Comparison of ENCODE assay signal across 16 cellular contexts in the genomic region with DNA sequence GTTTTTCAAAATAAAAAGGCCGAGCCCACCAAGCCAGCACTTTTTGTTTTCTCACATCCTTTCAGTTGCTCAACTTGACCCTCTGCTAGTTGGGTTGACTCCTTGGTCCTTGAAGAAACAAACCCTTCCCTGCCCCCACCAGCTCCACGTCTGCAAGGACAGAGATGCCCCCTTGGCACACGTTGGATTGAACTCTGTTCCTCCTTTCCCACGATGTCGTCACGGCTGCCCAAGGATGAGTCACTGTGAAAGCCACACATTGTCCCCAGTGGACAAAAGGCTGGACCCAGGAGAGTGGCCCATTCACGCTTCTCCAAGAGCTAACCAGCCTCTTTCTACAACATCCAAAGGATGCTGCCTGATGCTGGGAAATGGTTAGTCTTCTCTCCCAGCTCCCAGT. TPM values are rescaled to one million over a fixed set of nuclear protein-coding genes. Genes with fewer than 3 reads are reported as not detected.
DNase-seq lines count a peak whose midpoint lies in the region; ATAC-seq and TF ChIP-seq lines count a peak whose summit lies in the region.
"Had no signal": no experiment of that assay in that cellular context is flagged by ENCODE, and none has a peak within 500 bp of the region (broad histone marks: within the 10 kb centered on the region; RNA-seq: fewer than 3 reads in every experiment).

No MANE protein-coding gene starts in this region.

- H3K4me3 Mint-ChIP-seq in CD4-positive, alpha-beta T cell, result no peak overlapping the region
- H3K4me3 Mint-ChIP-seq: naive B cell had no signal

- DNase-seq in cardiac muscle cell (ENCODE audit: low read depth in 1 of 2, low spot score in 1 of 2) (peak in 1 of 2 donors; percentile 41), left ventricle myocardium inferior (no peak), adrenal gland (peak; percentile 66 to 87 (median 81)), islet precursor cell (peak; percentile 66), testis (peak; percentile 49)
- DNase-seq in NK-92 treated with Interleukin-12 subunit alpha and Interleukin-12 subunit beta, amount 100 ng/mL, for 24 hours (lab: John Stamatoyannopoulos, UW), result no peak
- no peak for DNase-seq in CD4-positive, alpha-beta T cell
- DNase-seq: activated CD8-positive, alpha-beta memory T cell treated with anti-CD3 and anti-CD28 coated beads, Interleukin-2, amount 50 U/mL, for 48 hours; heart right ventricle; naive B cell; NCI-H510A had no signal

- H3K4me1 ChIP-seq in cardiac muscle cell (ENCODE audit: low read depth), result peaks cover 42% of the 10 kb centered on the region
- H3K4me1 ChIP-seq in left ventricle myocardium inferior, result peaks cover 17% of the 10 kb centered on the region
- H3K4me1 ChIP-seq in adrenal gland (replicated peaks in 1 of 2), result peaks cover 10 to 25% of the 10 kb centered on the region in 2 donors
- H3K4me1 ChIP-seq in testis, result peaks cover 8% of the 10 kb centered on the region
- H3K4me1 ChIP-seq: upper lobe of left lung had no signal

- H3K9me3 ChIP-seq in cardiac muscle cell (ENCODE audit: low read depth) (no peaks in the 10 kb centered on the region), left ventricle myocardium inferior (replicated peaks) (no peaks in the 10 kb centered on the region), adrenal gland (replicated peaks in 1 of 3) (no peaks in the 10 kb centered on the region), testis (no peaks in the 10 kb centered on the region)
- H3K9me3 ChIP-seq in CD4-positive, alpha-beta T cell (ENCODE audit: control insufficient read depth, low read length), result no peaks in the 10 kb centered on the region
- H3K9me3 ChIP-seq: upper lobe of left lung had no signal

- peaks cover 12% of the 10 kb centered on the region for H3K27me3 Mint-ChIP-seq in CD4-positive, alpha-beta T cell

- TF ChIP-seq CTCF in cardiac muscle cell (IDR thresholded peaks at IDR 0.05; ENCODE audit: low read depth, low read length) (no peak), left ventricle myocardium inferior (IDR thresholded peaks at IDR 0.05; ENCODE audit: borderline replicate concordance) (no peak), adrenal gland (IDR thresholded peaks at IDR 0.05) (peak in 2 of 6 experiments; percentile 12), testis (IDR thresholded peaks at IDR 0.05) (no peak)
- TF ChIP-seq CTCF in CD4-positive, alpha-beta T cell (IDR thresholded peaks at IDR 0.05), result no peak

- no peaks in the 10 kb centered on the region for H3K36me3 Mint-ChIP-seq in CD4-positive, alpha-beta T cell (ENCODE audit: low read depth)
- H3K36me3 Mint-ChIP-seq: naive B cell had no signal

- H3K9me3 Mint-ChIP-seq in CD4-positive, alpha-beta T cell, result no peaks in the 10 kb centered on the region

- no peaks in the 10 kb centered on the region for H3K27me3 ChIP-seq in cardiac muscle cell
- no peaks in the 10 kb centered on the region for H3K27me3 ChIP-seq in left ventricle myocardium inferior (ENCODE audit: low read depth)
- H3K27me3 ChIP-seq in adrenal gland, result no peaks in the 10 kb centered on the region
- H3K27me3 ChIP-seq in testis, result no peaks in the 10 kb centered on the region
- H3K27me3 ChIP-seq in CD4-positive, alpha-beta T cell (ENCODE audit: control insufficient read depth, insufficient read depth, low read length), result peaks cover 7% of the 10 kb centered on the region
- H3K27me3 ChIP-seq: heart right ventricle, upper lobe of left lung had no signal

- CTCF ChIA-PET in CD4-positive, alpha-beta T cell (lab: Charles Lee), result no interaction called here

- intact Hi-C loops in left ventricle myocardium inferior (cut with micrococcal nuclease) (no loop called here), adrenal gland (cut with DNase I) (no loop called here), testis (cut with DNase I; ENCODE audit: low total_unique reads) (no loop called here)
- intact Hi-C loops in CD4-positive, alpha-beta T cell (cut with DNase I, micrococcal nuclease), result no loop called here

- H3K4me1 Mint-ChIP-seq in CD4-positive, alpha-beta T cell (ENCODE audit: low read depth), result no peaks in the 10 kb centered on the region

- WGBS in adrenal gland, 4 donors, result 26 to 43% (median 35%) methylated on average over 5 to 7 of the region's 7 CpGs
- WGBS in testis, 2 donors, result 59 to 66% methylated on average over 7 of the region's 7 CpGs

- H3K27ac ChIP-seq in cardiac muscle cell, result peak overlapping the region; percentile 90
- H3K27ac ChIP-seq in left ventricle myocardium inferior (replicated peaks), result no peak overlapping the region
- peak overlapping the region; percentile 6 to 80 (median 48) for H3K27ac ChIP-seq in adrenal gland
- H3K27ac ChIP-seq in testis, result peak overlapping the region; percentile 10 to 48
- H3K27ac ChIP-seq in CD4-positive, alpha-beta T cell (ENCODE audit: low read depth, low read length), result no peak overlapping the region
- H3K27ac ChIP-seq: coronary artery, KMS-11, upper lobe of left lung had no signal

- ATAC-seq in CD4-positive, alpha-beta T cell (ENCODE audit: poor library complexity), result no peak
- no peak for ATAC-seq in HG02623 (IDR thresholded peaks at IDR 0.05; ENCODE audit: unreplicated experiment)

- no peak for TF ChIP-seq POLR2A in adrenal gland (IDR thresholded peaks at IDR 0.05)
- TF ChIP-seq POLR2A in testis (IDR thresholded peaks at IDR 0.05), result no peak

- H3K27ac Mint-ChIP-seq in CD4-positive, alpha-beta T cell, result no peak overlapping the region

- POLR2A ChIA-PET in CD4-positive, alpha-beta T cell (lab: Charles Lee), result no interaction called here

- H3K4me3 ChIP-seq in cardiac muscle cell (no peak overlapping the region), left ventricle myocardium inferior (no peak overlapping the region), adrenal gland (no peak overlapping the region), testis (no peak overlapping the region)
- H3K4me3 ChIP-seq: coronary artery, heart right ventricle, upper lobe of left lung had no signal

- H3K36me3 ChIP-seq in cardiac muscle cell, result no peaks in the 10 kb centered on the region
- no peaks in the 10 kb centered on the region for H3K36me3 ChIP-seq in left ventricle myocardium inferior
- H3K36me3 ChIP-seq in adrenal gland (replicated peaks in 1 of 2), result no peaks in the 10 kb centered on the region
- no peaks in the 10 kb centered on the region for H3K36me3 ChIP-seq in testis (ENCODE audit: low read depth, missing control alignments)
- H3K36me3 ChIP-seq: heart right ventricle, upper lobe of left lung had no signal

RNA-seq across cellular contexts. Expression of gene SPATA12, which starts 43.0 kb away (rescaled TPM):
- total RNA-seq in cardiac muscle cell, result not detected in 2 replicates
- polyA plus RNA-seq in cardiac muscle cell, result 0.91 TPM in 1 of 2 replicates, not detected in the other
- not detected for total RNA-seq in left ventricle myocardium inferior
- under 1 TPM in 5 of 8 donors, not detected in 3; 0.22 to 0.83 (median 0.40) TPM for total RNA-seq in adrenal gland
- under 1 TPM; 0.07 to 0.62 (median 0.48) TPM for polyA plus RNA-seq in adrenal gland
- 10 to 100 TPM in 1 of 2 donors, 1 to 10 TPM in 1; 4.3 to 10.2 TPM for total RNA-seq in testis
- 32.0 TPM for polyA plus RNA-seq in testis (ENCODE audit: insufficient read depth, low read depth, low replicate concordance)
- not detected for total RNA-seq in CD4-positive, alpha-beta T cell
- total RNA-seq: heart right ventricle; T-helper 2 cell treated with Interferon-gamma antibody and Interleukin-4, amounts not matched to agents 100 ng/mL and 5 ng/mL, for 36 hours had no signal
- polyA plus RNA-seq: heart right ventricle had no signal

Comparison
In these comparisons a context has a peak if more than half of its experiments do, and no peak if none do; other contexts are left out.
1. H3K27ac ChIP-seq: peak in cardiac muscle cell (single experiment), adrenal gland (5 of 5) and testis (2 of 2); none in left ventricle myocardium inferior (single experiment) and CD4-positive, alpha-beta T cell (single experiment).
2. DNase-seq: peak in adrenal gland (7 of 7), islet precursor cell (single experiment) and testis (single experiment); none in left ventricle myocardium inferior (single experiment), NK-92 treated with Interleukin-12 subunit alpha and Interleukin-12 subunit beta, amount 100 ng/mL, for 24 hours (single experiment) and CD4-positive, alpha-beta T cell (0 of 10).